In genomic region chr6:97049254-97050004, GRCh38 we compare ENCODE assay signal across 1 cellular context.
TF ChIP-seq lines count a peak whose summit lies in the region.

No MANE protein-coding gene starts in this region.

TF ChIP-seq in K562, 482 proteins besides CTCF, POLR2A, EP300 and RAD21 (continued from another document):
- TF ChIP-seq CEBPG (CRISPR knock-in tag; IDR thresholded peaks at IDR 0.05) (peak; percentile 76), CEBPG (tag; conservative IDR thresholded peaks at IDR 0.05 in 1 of 2, IDR thresholded peaks at IDR 0.05 in 1 of 2) (peak; percentile 90 to 95), MEIS2 (IDR thresholded peaks at IDR 0.05; ENCODE audit: partially characterized antibody) (peak; percentile 58), FOXJ2 (tag; IDR thresholded peaks at IDR 0.05) (0 out of 2 replicates have a peak, but pooled peaks have one; percentile 30)
